Comparison of ENCODE assay signal across 21 cellular contexts in the genomic region with DNA sequence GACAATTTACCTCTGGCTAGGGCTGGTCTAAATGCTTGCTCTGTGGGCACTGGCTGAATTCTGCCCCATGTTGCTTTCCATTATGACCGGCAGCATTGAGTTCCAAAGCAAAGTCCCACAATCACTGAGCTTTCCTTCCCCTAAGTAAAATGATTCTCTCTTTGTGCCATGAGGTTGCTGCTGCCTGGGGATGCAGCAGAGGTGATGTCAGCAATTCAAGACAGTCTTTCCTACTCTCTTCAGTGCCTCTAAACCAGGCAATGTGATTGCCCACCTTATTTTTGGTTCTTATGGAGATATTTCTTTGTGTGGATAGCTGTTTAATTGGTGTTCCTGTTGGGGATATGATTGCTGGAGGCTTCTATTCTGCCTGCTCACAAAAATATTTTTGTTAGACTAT.
DNase-seq lines count a peak whose midpoint lies in the region; ATAC-seq and TF ChIP-seq lines count a peak whose summit lies in the region.
"Had no signal": no experiment of that assay in that cellular context is flagged by ENCODE, and none has a peak within 500 bp of the region (broad histone marks: within the 10 kb centered on the region; RNA-seq: fewer than 3 reads in every experiment).

No MANE protein-coding gene starts in this region.

- H3K36me3 Mint-ChIP-seq in GM23338 (ENCODE audit: low read depth) (no peaks in the 10 kb centered on the region), endodermal cell (ENCODE audit: low read depth) (no peaks in the 10 kb centered on the region), nephron progenitor cell (ENCODE audit: low read depth) (no peaks in the 10 kb centered on the region)
- H3K36me3 Mint-ChIP-seq in CD4-positive, alpha-beta memory T cell, result no peaks in the 10 kb centered on the region
- H3K36me3 Mint-ChIP-seq: CD4-positive, CD25-positive, alpha-beta regulatory T cell; CD8-positive, alpha-beta memory T cell had no signal

- TF ChIP-seq CTCF in GM23338 (conservative IDR thresholded peaks at IDR 0.05; ENCODE audit: low read depth in 2 of 2), result no peak
- TF ChIP-seq CTCF in endodermal cell (conservative IDR thresholded peaks at IDR 0.05), result no peak
- no peak for TF ChIP-seq CTCF in nephron progenitor cell (IDR thresholded peaks at IDR 0.05)
- no peak for TF ChIP-seq CTCF in upper lobe of left lung (IDR thresholded peaks at IDR 0.05)

- H3K4me2 ChIP-seq in GM23338, result no peak overlapping the region
- H3K4me2 ChIP-seq: BLaER1 had no signal

- POLR2A ChIA-PET in CD4-positive, alpha-beta memory T cell (lab: Charles Lee; ENCODE audit: partially characterized antibody), result no interaction called here

- H3K36me3 ChIP-seq in GM23338 (ENCODE audit: insufficient read depth) (no peaks in the 10 kb centered on the region), HUES64 (ENCODE audit: insufficient read depth, low read length) (no peaks in the 10 kb centered on the region), endodermal cell (ENCODE audit: control insufficient read depth, insufficient read depth, low read length) (no peaks in the 10 kb centered on the region), upper lobe of left lung (no peaks in the 10 kb centered on the region)
- no peaks in the 10 kb centered on the region for H3K36me3 ChIP-seq in CD4-positive, alpha-beta memory T cell (ENCODE audit: insufficient read depth, low read length)
- H3K36me3 ChIP-seq: BLaER1 had no signal

- H2AFZ ChIP-seq in GM23338, result peak overlapping the region; percentile 34
- H2AFZ ChIP-seq: GM23248 had no signal

- H3K27me3 ChIP-seq in GM23338 (ENCODE audit: insufficient read depth) (no peaks in the 10 kb centered on the region), HUES64 (ENCODE audit: insufficient read depth, low read length) (no peaks in the 10 kb centered on the region), endodermal cell (ENCODE audit: control insufficient read depth, insufficient read depth, low read length, poor library complexity, severe bottlenecking) (no peaks in the 10 kb centered on the region), upper lobe of left lung (no peaks in the 10 kb centered on the region)
- H3K27me3 ChIP-seq in CD4-positive, alpha-beta memory T cell (ENCODE audit: insufficient read depth, low read length), result no peaks in the 10 kb centered on the region
- H3K27me3 ChIP-seq: BLaER1 had no signal

- intact Hi-C loops in CD4-positive, alpha-beta memory T cell (cut with micrococcal nuclease), result no loop called here

- H3K9me3 Mint-ChIP-seq in GM23338 (no peaks in the 10 kb centered on the region; the same call in 2 of the 3 replicates), endodermal cell (no peaks in the 10 kb centered on the region), nephron progenitor cell (no peaks in the 10 kb centered on the region)
- H3K9me3 Mint-ChIP-seq in CD4-positive, alpha-beta memory T cell, result peaks cover 0 to 12% (median 3%) of the 10 kb centered on the region in 8 donors

- H3K27ac Mint-ChIP-seq in GM23338 (peak overlapping the region; percentile 89), endodermal cell (peak overlapping the region; percentile 25), nephron progenitor cell (peak overlapping the region; percentile 15)
- no peak overlapping the region for H3K27ac Mint-ChIP-seq in CD4-positive, alpha-beta memory T cell
- H3K27ac Mint-ChIP-seq: B cell; CD4-positive, CD25-positive, alpha-beta regulatory T cell; CD8-positive, alpha-beta memory T cell had no signal

- CTCF ChIA-PET in CD4-positive, alpha-beta memory T cell (lab: Charles Lee; ENCODE audit: partially characterized antibody), result no interaction called here

- H3K9me2 ChIP-seq in GM23338 (ENCODE audit: insufficient read depth), result peaks cover 13% of the 10 kb centered on the region; the same call in 1 of the 2 replicates

- H3K4me3 ChIP-seq in GM23338 (no peak overlapping the region), HUES64 (ENCODE audit: low read length) (no peak overlapping the region), endodermal cell (ENCODE audit: low read length) (no peak overlapping the region), upper lobe of left lung (no peak overlapping the region)
- H3K4me3 ChIP-seq in CD4-positive, alpha-beta memory T cell (ENCODE audit: low read length in 2 of 2), result no peak overlapping the region
- H3K4me3 ChIP-seq: BLaER1, GM12878, GM23248 had no signal

- H3K27me3 Mint-ChIP-seq in GM23338 (ENCODE audit: insufficient read depth, low read depth, poor library complexity) (peaks cover 3% of the 10 kb centered on the region), endodermal cell (ENCODE audit: insufficient read depth) (no peaks in the 10 kb centered on the region), nephron progenitor cell (ENCODE audit: low read depth, poor library complexity) (no peaks in the 10 kb centered on the region)
- no peaks in the 10 kb centered on the region for H3K27me3 Mint-ChIP-seq in CD4-positive, alpha-beta memory T cell
- H3K27me3 Mint-ChIP-seq: B cell; CD4-positive, CD25-positive, alpha-beta regulatory T cell; CD8-positive, alpha-beta memory T cell had no signal

- no peaks in the 10 kb centered on the region for H3K9me3 ChIP-seq in HUES64 (ENCODE audit: insufficient read depth, low read depth, low read length)
- no peaks in the 10 kb centered on the region for H3K9me3 ChIP-seq in endodermal cell (ENCODE audit: control insufficient read depth, low read length)
- peaks cover 0 to 5% of the 10 kb centered on the region in 2 donors for H3K9me3 ChIP-seq in CD4-positive, alpha-beta memory T cell (ENCODE audit: control insufficient read depth in 1 of 2, low read length in 2 of 2)
- H3K9me3 ChIP-seq in upper lobe of left lung, result no peaks in the 10 kb centered on the region
- H3K9me3 ChIP-seq: BLaER1 had no signal

- peaks cover 31% of the 10 kb centered on the region for H3K4me1 Mint-ChIP-seq in GM23338
- peaks cover 8% of the 10 kb centered on the region for H3K4me1 Mint-ChIP-seq in endodermal cell
- peaks cover 6% of the 10 kb centered on the region for H3K4me1 Mint-ChIP-seq in nephron progenitor cell
- no peaks in the 10 kb centered on the region for H3K4me1 Mint-ChIP-seq in CD4-positive, alpha-beta memory T cell
- H3K4me1 Mint-ChIP-seq: B cell; CD4-positive, CD25-positive, alpha-beta regulatory T cell; CD8-positive, alpha-beta memory T cell had no signal

- no peak for TF ChIP-seq POLR2A in upper lobe of left lung (IDR thresholded peaks at IDR 0.05)

- ATAC-seq in GM23338 (peak; percentile 75), HG03378 (IDR thresholded peaks at IDR 0.05; ENCODE audit: unreplicated experiment) (no peak), upper lobe of left lung (ENCODE audit: low FRiP score in 2 of 2) (no peak)
- ATAC-seq: GM12878 had no signal

- H3K4me3 Mint-ChIP-seq in GM23338, result no peak overlapping the region
- no peak overlapping the region for H3K4me3 Mint-ChIP-seq in endodermal cell
- H3K4me3 Mint-ChIP-seq in nephron progenitor cell, result no peak overlapping the region
- H3K4me3 Mint-ChIP-seq in CD4-positive, alpha-beta memory T cell, result no peak overlapping the region
- H3K4me3 Mint-ChIP-seq: B cell; CD4-positive, CD25-positive, alpha-beta regulatory T cell; CD8-positive, alpha-beta memory T cell had no signal

- 94% methylated on average over 1 of the region's 1 CpG for WGBS in HUES64
- WGBS in endodermal cell (ENCODE audit: insufficient coverage in 1 of 2, insufficient read length in 1 of 2), 2 experiments, result 73 to 100% methylated on average over 1 of the region's 1 CpG
- whole genome bisulfite sequencing in upper lobe of left lung, 2 donors, result 83 to 100% methylated on average over 1 of the region's 1 CpG

- H3F3A ChIP-seq in GM23338 (replicated peaks; ENCODE audit: low read depth), result no peaks in the 10 kb centered on the region

- no peak for TF ChIP-seq EP300 in upper lobe of left lung (IDR thresholded peaks at IDR 0.05)

- H3K9ac ChIP-seq in HUES64 (ENCODE audit: low read depth, low read length) (no peak overlapping the region), endodermal cell (ENCODE audit: extremely low read depth, low read length, poor library complexity, severe bottlenecking) (no peak overlapping the region)
- H3K9ac ChIP-seq: BLaER1, GM23248 had no signal

- H3K4me1 ChIP-seq in GM23338 (ENCODE audit: insufficient read depth) (peaks cover 30% of the 10 kb centered on the region), HUES64 (ENCODE audit: insufficient read depth, low read length) (peaks cover 24% of the 10 kb centered on the region), endodermal cell (ENCODE audit: control insufficient read depth, insufficient read depth, low read length) (no peaks in the 10 kb centered on the region), upper lobe of left lung (no peaks in the 10 kb centered on the region)
- H3K4me1 ChIP-seq in CD4-positive, alpha-beta memory T cell (ENCODE audit: insufficient read depth, low read length), result no peaks in the 10 kb centered on the region
- H3K4me1 ChIP-seq: BLaER1 had no signal

- H4K20me1 ChIP-seq in GM23338 (replicated peaks; ENCODE audit: insufficient read depth), result no peaks in the 10 kb centered on the region
- H4K20me1 ChIP-seq: BLaER1 had no signal

- H3K79me2 ChIP-seq in GM23338 (replicated peaks; ENCODE audit: insufficient read depth), result no peaks in the 10 kb centered on the region

- H3K27ac ChIP-seq in GM23338 (ENCODE audit: low read depth), result peak overlapping the region; percentile 47; the same call in 1 of the 2 replicates
- peak overlapping the region; percentile 12; the same call in 1 of the 2 replicates for H3K27ac ChIP-seq in HUES64 (ENCODE audit: low read depth, low read length)
- H3K27ac ChIP-seq in endodermal cell (ENCODE audit: low read depth, low read length), result no peak overlapping the region
- H3K27ac ChIP-seq in CD4-positive, alpha-beta memory T cell (ENCODE audit: low read depth, low read length), result no peak overlapping the region
- no peak overlapping the region for H3K27ac ChIP-seq in upper lobe of left lung
- H3K27ac ChIP-seq: 22Rv1, BLaER1, C4-2B, GM23248 had no signal

- DNase-seq in GM23338 (ENCODE audit: low spot score) (peak; percentile 12), endodermal cell (peak; percentile 50), nephron progenitor cell (no peak), upper lobe of left lung (no peak)
- no peak for DNase-seq in CD4-positive, alpha-beta memory T cell
- DNase-seq in stimulated activated CD4-positive, alpha-beta T cell treated with anti-CD3 and anti-CD28 coated beads, Interleukin-4, amount 100 ng/mL, for 4 hours, result no peak
- DNase-seq: CD4-positive, CD25-positive, alpha-beta regulatory T cell; CD8-positive, alpha-beta memory T cell; DMS 273 treated with DMSO at 0.1 percent for 48 hours; DMS79; EL; GDM1; GM23248; HCEC 1CT had no signal

Comparison
In these comparisons a context has a peak if more than half of its experiments do, and no peak if none do; other contexts are left out.
1. DNase-seq: peak in GM23338 (single experiment) and endodermal cell (single experiment); none in nephron progenitor cell (single experiment), CD4-positive, alpha-beta memory T cell (0 of 5), stimulated activated CD4-positive, alpha-beta T cell treated with anti-CD3 and anti-CD28 coated beads, Interleukin-4, amount 100 ng/mL, for 4 hours (0 of 2) and upper lobe of left lung (0 of 2).
2. H3K27ac ChIP-seq: peak in GM23338 (single experiment) and HUES64 (single experiment); none in endodermal cell (single experiment), CD4-positive, alpha-beta memory T cell (single experiment) and upper lobe of left lung (0 of 4).
3. H3K27ac Mint-ChIP-seq: peak in GM23338 (single experiment), endodermal cell (single experiment) and nephron progenitor cell (single experiment); none in CD4-positive, alpha-beta memory T cell (0 of 7).